21 cellular contexts compared by ENCODE assay signal in the genomic region with DNA sequence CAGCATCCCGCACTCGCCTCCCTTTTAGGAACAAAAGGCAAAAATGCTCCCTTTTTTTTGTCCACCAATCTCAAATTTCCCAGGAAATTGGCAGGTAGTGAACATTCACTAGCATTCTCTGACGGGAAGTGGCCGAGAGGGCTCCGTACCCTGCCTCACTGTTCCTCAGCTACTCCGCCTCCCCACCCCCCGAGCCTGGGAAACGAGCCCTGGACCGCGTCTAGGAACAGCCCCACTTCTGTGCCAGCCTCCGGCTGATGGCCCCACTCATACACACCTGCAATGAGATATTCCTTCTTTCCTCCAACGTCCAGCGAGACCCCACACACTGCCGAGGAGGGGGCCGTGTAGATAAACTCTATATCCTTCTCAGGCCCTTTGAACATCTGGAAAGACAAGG. TPM values are rescaled to one million over a fixed set of nuclear protein-coding genes. Genes with fewer than 3 reads are reported as not detected.
DNase-seq lines count a peak whose midpoint lies in the region; ATAC-seq, FAIRE-seq and TF ChIP-seq lines count a peak whose summit lies in the region.
"Had no signal": no experiment of that assay in that cellular context is flagged by ENCODE, and none has a peak within 500 bp of the region (broad histone marks: within the 10 kb centered on the region; RNA-seq: fewer than 3 reads in every experiment).

No MANE protein-coding gene starts in this region.

- H3K18ac ChIP-seq in IMR-90 (ENCODE audit: low read depth, low read length) = no peak overlapping the region

- H3K27ac ChIP-seq in IMR-90 (ENCODE audit: insufficient read depth, low read length) (no peak overlapping the region), K562 (ENCODE audit: extremely low read depth, low read depth, low read length) (no peak overlapping the region)
- H3K27ac ChIP-seq: BLaER1 treated with 17β-estradiol and CSF1 and Interleukin-3, amounts not matched to agents 10 nM and 100 nM; GM23248; HL-60 had no signal

- H2AK9ac ChIP-seq in IMR-90 (replicated peaks; ENCODE audit: low read depth, low read length, poor library complexity) = peak overlapping the region; percentile 32

- CTCF ChIA-PET in IMR-90 (lab: Yijun Ruan, JAX) = no interaction called here
- CTCF ChIA-PET in K562 (lab: Yijun Ruan, JAX; ENCODE audit: low intra/inter-chr PET ratio) = no interaction called here

- no peak overlapping the region for H2BK120ac ChIP-seq in IMR-90 (ENCODE audit: low read depth, low read length)

- H3K27me3 Mint-ChIP-seq in neural crest cell (ENCODE audit: low read depth) = no peaks in the 10 kb centered on the region
- H3K27me3 Mint-ChIP-seq: B cell had no signal

- no peak for TF ChIP-seq POLR2A in IMR-90 (IDR thresholded peaks at IDR 0.05; ENCODE audit: low read depth, low read length)
- TF ChIP-seq POLR2A in K562 (conservative IDR thresholded peaks at IDR 0.05) = no peak

- TF ChIP-seq EP300 in K562 (IDR thresholded peaks at IDR 0.05; ENCODE audit: low read length) = no peak

- H3K79me1 ChIP-seq in IMR-90 (ENCODE audit: low read depth in 1 of 2, low read length in 2 of 2) = peaks cover 32 to 82% of the 10 kb centered on the region in 2 experiments

- H2BK15ac ChIP-seq in IMR-90 (ENCODE audit: low read depth, low read length) = no peak overlapping the region

- no peak overlapping the region for H4K5ac ChIP-seq in IMR-90 (ENCODE audit: low read depth, low read length)

- intact Hi-C loops in IMR-90 (cut with micrococcal nuclease) (no loop called here), K562 (cut with micrococcal nuclease) (no loop called here)

- BruUV-seq in IMR-90 (replicated peaks; lab: Mats Ljungman, UMichigan) = no TSS peak
- no TSS peak for BruUV-seq in K562 (replicated peaks; lab: Mats Ljungman, UMichigan)

- WGBS in IMR-90 (ENCODE audit: extremely low coverage in 2 of 2, insufficient read length in 1 of 2), 2 experiments = 82% methylated on average over 9 of the region's 15 CpGs; no CpG with 5 or more reads in 1 of the 2 experiments
- 9% methylated on average over 15 of the region's 15 CpGs for WGBS in K562 (ENCODE audit: insufficient coverage, low coverage, missing lambda C conversion rate)

- ATAC-seq in IMR-90 (ENCODE audit: low read depth) (no peak), K562 (no peak), HG03442 (IDR thresholded peaks at IDR 0.05; ENCODE audit: unreplicated experiment) (no peak), HG03196 (IDR thresholded peaks at IDR 0.05; ENCODE audit: unreplicated experiment) (no peak)
- ATAC-seq in stimulated activated naive CD8-positive, alpha-beta T cell treated with anti-CD3 and anti-CD28 coated beads, Interleukin-15, Interleukin-2, amounts not matched to agents 100 U/mL and 50 U/mL, for 24 hours = no peak
- ATAC-seq: GM12878 had no signal

- H4K20me1 ChIP-seq in IMR-90 (ENCODE audit: insufficient read depth, low read length) = peaks cover 24% of the 10 kb centered on the region
- no peaks in the 10 kb centered on the region for H4K20me1 ChIP-seq in K562 (replicated peaks; ENCODE audit: control insufficient read depth, insufficient read depth, low read length)

- H3K56ac ChIP-seq in IMR-90 (ENCODE audit: extremely low read depth, insufficient read depth, low read length) = no peak overlapping the region

- TF ChIP-seq CTCF in IMR-90 (conservative IDR thresholded peaks at IDR 0.05; ENCODE audit: low read depth, low read length) (no peak), K562 (IDR thresholded peaks at IDR 0.05 in 2 of 3, conservative IDR thresholded peaks at IDR 0.05 in 1 of 3; ENCODE audit: insufficient read depth in 2 of 3, low read depth in 1 of 3, low read length in 3 of 3) (no peak), neural crest cell (conservative IDR thresholded peaks at IDR 0.05) (no peak)

- H3K27me3 ChIP-seq in IMR-90 (ENCODE audit: control insufficient read depth, insufficient read depth, low read length) (no peaks in the 10 kb centered on the region), K562 (ENCODE audit: control insufficient read depth in 2 of 2, insufficient read depth in 2 of 2, low read length in 2 of 2) (peaks cover 29 to 60% of the 10 kb centered on the region in 2 experiments)
- H3K27me3 ChIP-seq: BLaER1 treated with 17β-estradiol and CSF1 and Interleukin-3, amounts not matched to agents 10 nM and 100 nM had no signal

- dilution Hi-C loops in IMR-90 (cut with HindIII; ENCODE audit: low sequenced_read_pairs, unreplicated experiment) = no loop called here

- no peak overlapping the region for H3K14ac ChIP-seq in IMR-90 (replicated peaks; ENCODE audit: low read depth, low read length)

- H2AK5ac ChIP-seq in IMR-90 (ENCODE audit: low read depth, low read length) = no peak overlapping the region

- no peak overlapping the region for H3K23ac ChIP-seq in IMR-90 (ENCODE audit: low read depth, low read length)

- H4K8ac ChIP-seq in IMR-90 (ENCODE audit: low read depth in 2 of 2, low read length in 2 of 2) = no peak overlapping the region

- in situ Hi-C loops in IMR-90 (cut with MboI; ENCODE audit: low sequenced_read_pairs) = loop anchor here (25.0 kb wide), 1 partner anchor 517 kb away; no protein-coding TSS in a partner anchor
- in situ Hi-C loops in K562 (cut with MboI) = no loop called here

- H3K4ac ChIP-seq in IMR-90 (ENCODE audit: low read depth, low read length) = no peak overlapping the region

- H2AFZ ChIP-seq in IMR-90 (replicated peaks; ENCODE audit: low read length, poor library complexity) (no peak overlapping the region), K562 (ENCODE audit: low read depth, low read length) (no peak overlapping the region)
- H2AFZ ChIP-seq: GM23248 had no signal

- H3K36me3 ChIP-seq in IMR-90 (ENCODE audit: control insufficient read depth, insufficient read depth, low read length) = peaks cover 48% of the 10 kb centered on the region
- H3K36me3 ChIP-seq in K562 (ENCODE audit: control insufficient read depth, insufficient read depth, low read length) = no peaks in the 10 kb centered on the region
- H3K36me3 ChIP-seq: HAP-1 had no signal

- no peaks in the 10 kb centered on the region for H3K9me3 Mint-ChIP-seq in neural crest cell
- H3K9me3 Mint-ChIP-seq: CD4-positive, CD25-positive, alpha-beta regulatory T cell; CD8-positive, alpha-beta memory T cell had no signal

- H3K4me3 ChIP-seq in IMR-90 (ENCODE audit: insufficient read depth, low read depth, low read length) (no peak overlapping the region), K562 (no peak overlapping the region)
- H3K4me3 ChIP-seq: BLaER1 treated with 17β-estradiol and CSF1 and Interleukin-3, amounts not matched to agents 10 nM and 100 nM; GM12878; GM23248; HAP-1 had no signal

- H3K9ac ChIP-seq in IMR-90 (ENCODE audit: low read depth, low read length) = no peak overlapping the region
- peak overlapping the region in 1 of 2 experiments; percentile 28; a peak in 1 of 4 replicates for H3K9ac ChIP-seq in K562 (ENCODE audit: insufficient read depth in 1 of 2, low read depth in 2 of 2, low read length in 2 of 2)
- H3K9ac ChIP-seq: BLaER1 treated with 17β-estradiol and CSF1 and Interleukin-3, amounts not matched to agents 10 nM and 100 nM; GM23248 had no signal

- no peak overlapping the region for H2BK20ac ChIP-seq in IMR-90 (ENCODE audit: low read depth, low read length)

- peaks cover 29% of the 10 kb centered on the region for H3K9me1 ChIP-seq in IMR-90 (ENCODE audit: insufficient read depth, low read length)
- H3K9me1 ChIP-seq in K562 (ENCODE audit: control insufficient read depth, insufficient read depth, low read length) = no peaks in the 10 kb centered on the region

- no peak overlapping the region for H3K4me3 Mint-ChIP-seq in neural crest cell
- H3K4me3 Mint-ChIP-seq: B cell; CD4-positive, CD25-positive, alpha-beta regulatory T cell; CD8-positive, alpha-beta memory T cell had no signal

- no peak for DNase-seq in IMR-90
- no peak for DNase-seq in K562 (ENCODE audit: extremely low read depth in 1 of 4, low spot score in 3 of 4)
- DNase-seq in neural crest cell (ENCODE audit: low read depth, low spot score) = no peak
- DNase-seq in stimulated activated naive CD8-positive, alpha-beta T cell treated with anti-CD3 and anti-CD28 coated beads, Interleukin-15, Interleukin-2, amounts not matched to agents 100 U/mL and 50 U/mL, for 24 hours = no peak
- DNase-seq: CD4-positive, CD25-positive, alpha-beta regulatory T cell; CD8-positive, alpha-beta memory T cell; COR-L47; DMS 273 treated with DMSO at 0.1 percent for 48 hours; DMS53; DND-41; EL; GM23248 had no signal

- H3K4me1 ChIP-seq in IMR-90 (ENCODE audit: control insufficient read depth, insufficient read depth, low read length) = peaks cover 25% of the 10 kb centered on the region
- peaks cover 4% of the 10 kb centered on the region in 2 experiments; a peak in 3 of 5 replicates for H3K4me1 ChIP-seq in K562 (replicated peaks in 1 of 2; ENCODE audit: control insufficient read depth in 2 of 2, insufficient read depth in 2 of 2, low read length in 2 of 2)

- H3K36me3 Mint-ChIP-seq in neural crest cell (ENCODE audit: low read depth) = peaks cover 9% of the 10 kb centered on the region
- H3K36me3 Mint-ChIP-seq: CD8-positive, alpha-beta memory T cell had no signal

- POLR2A ChIA-PET in IMR-90 (lab: Charles Lee; ENCODE audit: unreplicated experiment) (no interaction called here), K562 (lab: Yijun Ruan, JAX) (no interaction called here)

- no peak overlapping the region for H3K4me2 ChIP-seq in IMR-90 (ENCODE audit: low read depth, low read length)
- no peak overlapping the region for H3K4me2 ChIP-seq in K562 (ENCODE audit: insufficient read depth, low read length)
- H3K4me2 ChIP-seq: BLaER1 treated with 17β-estradiol and CSF1 and Interleukin-3, amounts not matched to agents 10 nM and 100 nM had no signal

- peaks cover 21% of the 10 kb centered on the region for H3K4me1 Mint-ChIP-seq in neural crest cell
- H3K4me1 Mint-ChIP-seq: B cell had no signal

- H3K27ac Mint-ChIP-seq in neural crest cell (ENCODE audit: unreplicated experiment) = peak overlapping the region; percentile 50
- H3K27ac Mint-ChIP-seq: B cell; CD4-positive, CD25-positive, alpha-beta regulatory T cell had no signal

- TF ChIP-seq RAD21 in IMR-90 (IDR thresholded peaks at IDR 0.05; ENCODE audit: low read length) (no peak), K562 (CRISPR knock-in tag; conservative IDR thresholded peaks at IDR 0.05 in 1 of 2, IDR thresholded peaks at IDR 0.05 in 1 of 2) (no peak)

- H4K91ac ChIP-seq in IMR-90 (ENCODE audit: insufficient read depth, low read depth, low read length) = no peak overlapping the region

- no peak for FAIRE-seq in K562 (lab: Jason Lieb, UNC)
- FAIRE-seq: GM12878, GM19239 had no signal

- H3K9me3 ChIP-seq in IMR-90 (ENCODE audit: control insufficient read depth, insufficient read depth, low read length) (no peaks in the 10 kb centered on the region), K562 (replicated peaks; ENCODE audit: control insufficient read depth, insufficient read depth, low read depth, low read length) (no peaks in the 10 kb centered on the region)
- H3K9me3 ChIP-seq: BLaER1 treated with 17β-estradiol and CSF1 and Interleukin-3, amounts not matched to agents 10 nM and 100 nM; HAP-1 had no signal

- no peaks in the 10 kb centered on the region for H3K79me2 ChIP-seq in K562 (ENCODE audit: control insufficient read depth, insufficient read depth, low read length)

- H2BK5ac ChIP-seq in IMR-90 (ENCODE audit: low read depth, low read length, poor library complexity, severe bottlenecking) = no peak overlapping the region

RNA-seq across cellular contexts. Expression of a gene that starts 30.0 kb away (rescaled TPM):
- total RNA-seq in IMR-90 (2012; rRNA removed) (28.3 and 30.6 TPM in 2 replicates), K562 (2014; rRNA removed) (15.1 and 18.3 TPM in 2 replicates), K562 (2014; rRNA removed; fragmentation: Illumina TruSeq; extraction: Trizol) (23.7 and 29.8 TPM in 2 replicates), K562 (2015; rRNA removed; fragmentation: Illumina TruSeq; extraction: Trizol) (18.5 and 20.8 TPM in 2 replicates), K562 (2021) (66.8 and 72.8 TPM in 2 replicates), neural crest cell (59.0 and 63.2 TPM in 2 replicates)
- polyA plus RNA-seq in IMR-90 (2012; rRNA removed) (38.3 and 39.7 TPM in 2 replicates), K562 (2011; rRNA removed) (22.5 and 34.0 TPM in 2 replicates), K562 (2014; fragmentation: Illumina TruSeq; extraction: Trizol) (45.9 and 47.4 TPM in 2 replicates), K562 (2014; fragmentation: Nextera tagmentation; extraction: Ambion mirVana) (1 to 10 TPM; 6.4 to 8.5 TPM), K562 (2014; rRNA removed) (31.7 and 33.9 TPM in 2 replicates)
- polyA plus RNA-seq in IMR-90 (2012; cell fraction: cytosol; rRNA removed) = 21.7 and 22.5 TPM in 2 replicates
- 135 and 196 TPM in 2 replicates for polyA plus RNA-seq in IMR-90 (2012; cell fraction: nucleus; rRNA removed; ENCODE audit: low replicate concordance)
- 148 and 235 TPM in 2 replicates for total RNA-seq in K562 (2011; cell fraction: chromatin; rRNA removed; ENCODE audit: low replicate concordance)
- total RNA-seq in K562 (2011; cell fraction: nucleolus; rRNA removed) = 81.9 and 95.5 TPM in 2 replicates
- total RNA-seq in K562 (2011; cell fraction: nucleoplasm; rRNA removed) = 95.0 and 103 TPM in 2 replicates
- 21.9 and 24.7 TPM in 2 replicates for polyA plus RNA-seq in K562 (2011; cell fraction: cytosol; rRNA removed)
- polyA plus RNA-seq in K562 (2011; cell fraction: nucleus; rRNA removed) = 99.8 and 123 TPM in 2 replicates
- polyA plus RNA-seq in K562 (2012) = 45.4 and 46.5 TPM in 2 replicates
- 34.2 and 37.2 TPM in 2 replicates for polyA minus RNA-seq in K562 (2011; rRNA and poly(A)+ RNA removed)
- 21.8 and 26.1 TPM in 2 replicates for polyA minus RNA-seq in K562 (2011; cell fraction: cytosol; rRNA and poly(A)+ RNA removed)
- 26.8 and 40.4 TPM in 2 replicates for polyA minus RNA-seq in K562 (2011; cell fraction: nucleus; rRNA and poly(A)+ RNA removed)

RNA-seq across cellular contexts. Expression of a gene that starts 32.4 kb away (rescaled TPM):
- total RNA-seq in IMR-90 (2012; rRNA removed) = 0.56 and 0.72 TPM in 2 replicates
- 0.11 and 0.31 TPM in 2 replicates for polyA plus RNA-seq in IMR-90 (2012; rRNA removed)
- polyA plus RNA-seq in IMR-90 (2012; cell fraction: cytosol; rRNA removed) = 0.09 and 0.15 TPM in 2 replicates
- polyA plus RNA-seq in IMR-90 (2012; cell fraction: nucleus; rRNA removed; ENCODE audit: low replicate concordance) = 1.1 and 1.2 TPM in 2 replicates
- total RNA-seq in K562 (2011; cell fraction: chromatin; rRNA removed; ENCODE audit: low replicate concordance) = not detected in 2 replicates
- not detected in 2 replicates for total RNA-seq in K562 (2011; cell fraction: nucleolus; rRNA removed)
- total RNA-seq in K562 (2011; cell fraction: nucleoplasm; rRNA removed) = not detected in 2 replicates
- not detected in 2 replicates for total RNA-seq in K562 (2014; rRNA removed)
- total RNA-seq in K562 (2014; rRNA removed; fragmentation: Illumina TruSeq; extraction: Trizol) = not detected in 2 replicates
- total RNA-seq in K562 (2015; rRNA removed; fragmentation: Illumina TruSeq; extraction: Trizol) = not detected in 2 replicates
- not detected in 2 replicates for total RNA-seq in K562 (2021)
- polyA plus RNA-seq in K562 (2011; rRNA removed) = not detected in 2 replicates
- polyA plus RNA-seq in K562 (2011; cell fraction: cytosol; rRNA removed) = not detected in 2 replicates
- not detected in 2 replicates for polyA plus RNA-seq in K562 (2011; cell fraction: nucleus; rRNA removed)
- polyA plus RNA-seq in K562 (2012) = not detected in 2 replicates
- polyA plus RNA-seq in K562 (2014; fragmentation: Illumina TruSeq; extraction: Trizol) = not detected in 2 replicates
- polyA plus RNA-seq in K562 (2014; fragmentation: Nextera tagmentation; extraction: Ambion mirVana) = not detected
- not detected in 2 replicates for polyA plus RNA-seq in K562 (2014; rRNA removed)
- polyA minus RNA-seq in K562 (2011; rRNA and poly(A)+ RNA removed) = not detected in 2 replicates
- polyA minus RNA-seq in K562 (2011; cell fraction: cytosol; rRNA and poly(A)+ RNA removed) = not detected in 2 replicates
- not detected in 2 replicates for polyA minus RNA-seq in K562 (2011; cell fraction: nucleus; rRNA and poly(A)+ RNA removed)
- total RNA-seq in neural crest cell = 1.2 TPM in 2 replicates
- total RNA-seq: CD8-positive, alpha-beta memory T cell; GM12878; H4 had no signal
- polyA plus RNA-seq: CD8-positive, alpha-beta memory T cell; GM12878 had no signal

RNA-seq across cellular contexts. Expression of a gene that starts 54.6 kb away (rescaled TPM):
- total RNA-seq in IMR-90 (2012; rRNA removed) (43.9 and 48.6 TPM in 2 replicates), K562 (2014; rRNA removed) (not detected in 2 replicates), K562 (2014; rRNA removed; fragmentation: Illumina TruSeq; extraction: Trizol) (not detected in 2 replicates), K562 (2015; rRNA removed; fragmentation: Illumina TruSeq; extraction: Trizol) (not detected in 2 replicates), K562 (2021) (0.49 and 0.55 TPM in 2 replicates), neural crest cell (58.5 and 60.2 TPM in 2 replicates)
- polyA plus RNA-seq in IMR-90 (2012; rRNA removed) (352 and 416 TPM in 2 replicates), K562 (2011; rRNA removed) (not detected in 2 replicates), K562 (2014; fragmentation: Illumina TruSeq; extraction: Trizol) (not detected in 2 replicates), K562 (2014; fragmentation: Nextera tagmentation; extraction: Ambion mirVana) (not detected), K562 (2014; rRNA removed) (not detected in 2 replicates)
- 411 and 495 TPM in 2 replicates for polyA plus RNA-seq in IMR-90 (2012; cell fraction: cytosol; rRNA removed)
- polyA plus RNA-seq in IMR-90 (2012; cell fraction: nucleus; rRNA removed; ENCODE audit: low replicate concordance) = 193 and 240 TPM in 2 replicates
- not detected in 2 replicates for total RNA-seq in K562 (2011; cell fraction: chromatin; rRNA removed; ENCODE audit: low replicate concordance)
- total RNA-seq in K562 (2011; cell fraction: nucleolus; rRNA removed) = not detected in 2 replicates
- not detected in 2 replicates for total RNA-seq in K562 (2011; cell fraction: nucleoplasm; rRNA removed)
- polyA plus RNA-seq in K562 (2011; cell fraction: cytosol; rRNA removed) = 0.01 and 0.03 TPM in 2 replicates
- polyA plus RNA-seq in K562 (2011; cell fraction: nucleus; rRNA removed) = not detected in 2 replicates
- 0.06 TPM in 1 of 2 replicates, not detected in the other for polyA plus RNA-seq in K562 (2012)
- polyA minus RNA-seq in K562 (2011; rRNA and poly(A)+ RNA removed) = not detected in 2 replicates
- polyA minus RNA-seq in K562 (2011; cell fraction: cytosol; rRNA and poly(A)+ RNA removed) = not detected in 2 replicates
- polyA minus RNA-seq in K562 (2011; cell fraction: nucleus; rRNA and poly(A)+ RNA removed) = not detected in 2 replicates

Comparison
In these comparisons a context has a peak if more than half of its experiments do, and no peak if none do; other contexts are left out.
1. RNA of a gene that starts 54.6 kb away (total RNA-seq): 58.5 to 60.2 TPM in neural crest cell and 43.9 to 48.6 TPM in IMR-90; 0.49 to 0.55 TPM in K562; every median in the first group is over 10 times any median in the second.